In genomic region chr1:92940541-92940940, GRCh38 we compare ENCODE assay signal across 23 cellular contexts. TPM values are rescaled to one million over a fixed set of nuclear protein-coding genes. Genes with fewer than 3 reads are reported as not detected.
DNase-seq lines count a peak whose midpoint lies in the region; ATAC-seq, FAIRE-seq and TF ChIP-seq lines count a peak whose summit lies in the region.
"Had no signal": no experiment of that assay in that cellular context is flagged by ENCODE, and none has a peak within 500 bp of the region (broad histone marks: within the 10 kb centered on the region; RNA-seq: fewer than 3 reads in every experiment).

No MANE protein-coding gene starts in this region.

- peaks cover 33% of the 10 kb centered on the region for H3K79me2 ChIP-seq in GM12878 (ENCODE audit: control insufficient read depth, insufficient read depth, low read length)

- H3K27me3 ChIP-seq in GM12878 (replicated peaks in 1 of 2; ENCODE audit: control insufficient read depth in 2 of 2, insufficient read depth in 2 of 2, low read length in 1 of 2) (no peaks in the 10 kb centered on the region), heart left ventricle (no peaks in the 10 kb centered on the region)
- H3K27me3 ChIP-seq: esophagus muscularis mucosa, upper lobe of right lung had no signal

- RAD21 ChIA-PET in GM12878 (lab: Charles Lee; ENCODE audit: unreplicated experiment) = interaction anchor here (0.8 to 0.9 kb wide), 2 partner anchors 20 to 21 kb away, joined by 3 read pairs; partner anchors contain the start of gene DIPK1A

- peak; percentile 32 to 76 for ATAC-seq in activated CD4-positive, CD25-positive, alpha-beta regulatory T cell treated with anti-CD3 and anti-CD28 coated beads, Interleukin-2, amount 50 U/mL, for 24 hours
- ATAC-seq in GM12878 (no peak), left ventricle myocardium superior (no peak), heart left ventricle (no peak)
- ATAC-seq: K562, lower lobe of right lung, upper lobe of right lung had no signal

- H3K9me3 ChIP-seq in GM12878 (replicated peaks; ENCODE audit: control insufficient read depth, insufficient read depth, low read length) = no peaks in the 10 kb centered on the region; the same call in 2 of the 3 replicates
- no peaks in the 10 kb centered on the region for H3K9me3 ChIP-seq in heart left ventricle
- H3K9me3 ChIP-seq: esophagus muscularis mucosa, lower lobe of right lung, upper lobe of right lung had no signal

- no peak for FAIRE-seq in GM12878 (lab: Jason Lieb, UNC)
- FAIRE-seq: D721Med, K562 had no signal

- no peak for TF ChIP-seq POLR2A in GM12878 (IDR thresholded peaks at IDR 0.05; ENCODE audit: low read depth, low read length)
- TF ChIP-seq POLR2A in heart left ventricle (IDR thresholded peaks at IDR 0.05) = no peak

- POLR2A ChIA-PET in GM12878 (lab: Charles Lee) = interaction anchor here (1.2 kb wide), 1 partner anchor 10 kb away, joined by 5 read pairs; no protein-coding TSS in a partner anchor

- intact Hi-C loops in GM12878 (cut with micrococcal nuclease; ENCODE audit: unreplicated experiment) = no loop called here
- intact Hi-C loops in left ventricle myocardium superior (cut with micrococcal nuclease) = no loop called here
- intact Hi-C loops in heart left ventricle (cut with DNase I) = no loop called here

- no peaks in the 10 kb centered on the region for H4K20me1 ChIP-seq in GM12878 (ENCODE audit: control insufficient read depth, insufficient read depth)

- SMC1A ChIA-PET in GM12878 (lab: Charles Lee; ENCODE audit: uncharacterized antibody, unreplicated experiment) = interaction anchor here (0.7 to 1.4 kb wide), 4 partner anchors 11 to 81 kb away, joined by 3 to 5 read pairs (median 3); no protein-coding TSS in a partner anchor

- TF ChIP-seq RAD21 in GM12878 (IDR thresholded peaks at IDR 0.05; ENCODE audit: insufficient read depth, low read depth, low read length) = no peak

- TF ChIP-seq EP300 in GM12878 (IDR thresholded peaks at IDR 0.05; ENCODE audit: borderline replicate concordance in 1 of 2, control insufficient read depth in 1 of 2, low read depth in 2 of 2, low read length in 2 of 2) = no peak

- WGBS in GM12878 (ENCODE audit: insufficient coverage, insufficient replicate concordance, low lambda C conversion rate, missing lambda C conversion rate) = 64% methylated on average over 3 of the region's 3 CpGs
- 74 to 86% (median 77%) methylated on average over 3 of the region's 3 CpGs for WGBS in heart left ventricle, 4 donors

- H2AFZ ChIP-seq in GM12878 (ENCODE audit: control insufficient read depth, low read depth, low read length) = no peak overlapping the region

- TF ChIP-seq CTCF in GM12878 (IDR thresholded peaks at IDR 0.05 in 2 of 3, conservative IDR thresholded peaks at IDR 0.05 in 1 of 3; ENCODE audit: control insufficient read depth in 2 of 3, extremely low read depth in 1 of 3, insufficient read depth in 1 of 3, low read depth in 3 of 3, low read length in 3 of 3) (no peak), fibroblast of villous mesenchyme (IDR thresholded peaks at IDR 0.05; ENCODE audit: insufficient read depth, low read depth, low read length) (no peak), heart left ventricle (IDR thresholded peaks at IDR 0.05) (no peak)

- no peak overlapping the region for H3K4me2 ChIP-seq in GM12878 (ENCODE audit: control insufficient read depth, insufficient read depth)
- H3K4me2 ChIP-seq: smooth muscle cell had no signal

- no peak for DNase-seq in activated CD4-positive, CD25-positive, alpha-beta regulatory T cell (lab: John Stamatoyannopoulos, UW)
- DNase-seq in LHCN-M2 (ENCODE audit: low read depth) = peak; percentile 44
- no peak for DNase-seq in GM12878 (ENCODE audit: low read depth, low spot score)
- DNase-seq in fibroblast of villous mesenchyme (ENCODE audit: low read depth) = peak; percentile 69
- DNase-seq in left ventricle myocardium superior = no peak
- DNase-seq in GOT3 (lab: John Stamatoyannopoulos, UW) = no peak
- DNase-seq in heart left ventricle = no peak
- DNase-seq: 8988T; activated CD4-positive, alpha-beta T cell treated with anti-CD3 and anti-CD28 coated beads, Interleukin-2, amount 50 U/mL, for 4 hours; activated naive CD4-positive, alpha-beta T cell treated with anti-CD3 and anti-CD28 coated beads for 36 hours; islet precursor cell; lower lobe of right lung; NCI-H1048; NCI-H2081; NCI-H524; stimulated activated CD4-positive, alpha-beta T cell treated with anti-CD3 and anti-CD28 coated beads, Interleukin-4, amount 100 ng/mL, for 1 hour; upper lobe of right lung had no signal

- H3K36me3 ChIP-seq in GM12878 (ENCODE audit: control insufficient read depth in 2 of 2, insufficient read depth in 2 of 2, low read length in 1 of 2) (no peaks in the 10 kb centered on the region), heart left ventricle (no peaks in the 10 kb centered on the region)
- H3K36me3 ChIP-seq: esophagus muscularis mucosa, lower lobe of right lung, upper lobe of right lung had no signal

- H3K9ac ChIP-seq in GM12878 (ENCODE audit: control insufficient read depth, insufficient read depth, low read length) = no peak overlapping the region

- H3K4me3 ChIP-seq in GM12878 = no peak overlapping the region
- no peak overlapping the region for H3K4me3 ChIP-seq in fibroblast of villous mesenchyme (ENCODE audit: low read depth, low read length)
- no peak overlapping the region for H3K4me3 ChIP-seq in heart left ventricle
- H3K4me3 ChIP-seq: esophagus muscularis mucosa, K562, lower lobe of right lung, smooth muscle cell, upper lobe of right lung had no signal

- H3K27ac ChIP-seq in GM12878 (ENCODE audit: control insufficient read depth, insufficient read depth) (no peak overlapping the region), heart left ventricle (no peak overlapping the region)
- H3K27ac ChIP-seq: C4-2B, lower lobe of right lung, upper lobe of right lung had no signal

- H3K4me1 ChIP-seq in GM12878 (ENCODE audit: control insufficient read depth, insufficient read depth, low read length) (peaks cover 21% of the 10 kb centered on the region), heart left ventricle (peaks cover 0 to 59% (median 22%) of the 10 kb centered on the region in 12 donors)

- CTCF ChIA-PET in GM12878 (lab: Yijun Ruan, JAX) = interaction anchor here (0.6 to 0.8 kb wide), 2 partner anchors 19 to 164 kb away, joined by 3 read pairs; no protein-coding TSS in a partner anchor

- in situ Hi-C loops in GM12878 (cut with MboI) = no loop called here

- BruUV-seq in GM12878 (replicated peaks; lab: Mats Ljungman, UMichigan) = no TSS peak

TF ChIP-seq in GM12878, 131 proteins besides CTCF, POLR2A, EP300 and RAD21:
- TF ChIP-seq JUNB (IDR thresholded peaks at IDR 0.05) = peak; percentile 10; the same call in 1 of the 2 replicates
- TF ChIP-seq TAF1 (IDR thresholded peaks at IDR 0.05; ENCODE audit: borderline replicate concordance, low read depth, low read length) = no peak

RNA-seq across cellular contexts. Expression of gene DIPK1A, which starts 20.7 kb away (rescaled TPM):
- total RNA-seq in LHCN-M2 (2014; rRNA removed) (13.1 and 15.8 TPM in 2 replicates), GM12878 (2014; rRNA removed) (6.6 and 7.0 TPM in 2 replicates), GM12878 (2014; rRNA removed; fragmentation: Illumina TruSeq; extraction: Trizol) (8.4 and 9.4 TPM in 2 replicates), GM12878 (2021) (8.1 and 9.3 TPM in 2 replicates), fibroblast of villous mesenchyme (19.0 and 39.3 TPM in 2 replicates), left ventricle myocardium superior (7.3 TPM), heart left ventricle (10 to 100 TPM in 2 of 9 donors, 1 to 10 TPM in 7; 4.6 to 11.6 (median 6.5) TPM)
- 8.1 TPM for polyA plus RNA-seq in LHCN-M2 (2012)
- 12.9 and 13.3 TPM in 2 replicates for total RNA-seq in GM12878 (2013; cell fraction: nucleolus; rRNA removed)
- polyA plus RNA-seq in GM12878 (2011; ENCODE audit: low read depth) = 2.7 TPM
- polyA plus RNA-seq in GM12878 (2011; rRNA removed) (12.0 and 19.7 TPM in 2 replicates), GM12878 (2014; fragmentation: Illumina TruSeq; extraction: Trizol) (12.5 and 16.9 TPM in 2 replicates), GM12878 (2014; fragmentation: Nextera tagmentation; extraction: Ambion mirVana) (1 to 10 TPM; 9.5 to 9.9 TPM), GM12878 (2014; rRNA removed) (4.9 and 5.1 TPM in 2 replicates), GM12878 (2016; fragmentation: Nextera tagmentation; extraction: Ambion mirVana) (10 to 100 TPM; 14.6 to 15.0 TPM), heart left ventricle (1 to 10 TPM; 2.8 to 6.1 TPM)
- polyA plus RNA-seq in GM12878 (2011; cell fraction: cytosol; rRNA removed) = 3.9 and 5.0 TPM in 2 replicates
- polyA plus RNA-seq in GM12878 (2011; cell fraction: nucleus; rRNA removed) = 4.3 and 4.5 TPM in 2 replicates
- 6.6 and 8.6 TPM in 2 replicates for polyA plus RNA-seq in GM12878 (2012)
- polyA minus RNA-seq in GM12878 (2011; rRNA and poly(A)+ RNA removed) = 8.9 and 12.4 TPM in 2 replicates
- 2.9 and 3.7 TPM in 2 replicates for polyA minus RNA-seq in GM12878 (2011; cell fraction: cytosol; rRNA and poly(A)+ RNA removed)
- 3.4 and 3.7 TPM in 2 replicates for polyA minus RNA-seq in GM12878 (2011; cell fraction: nucleus; rRNA and poly(A)+ RNA removed)

Comparison
In these comparisons a context has a peak if more than half of its experiments do, and no peak if none do; other contexts are left out.
1. ATAC-seq: peak in activated CD4-positive, CD25-positive, alpha-beta regulatory T cell treated with anti-CD3 and anti-CD28 coated beads, Interleukin-2, amount 50 U/mL, for 24 hours (2 of 2); none in GM12878 (single experiment), left ventricle myocardium superior (single experiment) and heart left ventricle (0 of 4).
2. DNase-seq: peak in LHCN-M2 (single experiment) and fibroblast of villous mesenchyme (single experiment); none in activated CD4-positive, CD25-positive, alpha-beta regulatory T cell (0 of 4), GM12878 (single experiment), left ventricle myocardium superior (single experiment), GOT3 (single experiment) and heart left ventricle (0 of 5).